21 cellular contexts compared by ENCODE assay signal in the genomic region with DNA sequence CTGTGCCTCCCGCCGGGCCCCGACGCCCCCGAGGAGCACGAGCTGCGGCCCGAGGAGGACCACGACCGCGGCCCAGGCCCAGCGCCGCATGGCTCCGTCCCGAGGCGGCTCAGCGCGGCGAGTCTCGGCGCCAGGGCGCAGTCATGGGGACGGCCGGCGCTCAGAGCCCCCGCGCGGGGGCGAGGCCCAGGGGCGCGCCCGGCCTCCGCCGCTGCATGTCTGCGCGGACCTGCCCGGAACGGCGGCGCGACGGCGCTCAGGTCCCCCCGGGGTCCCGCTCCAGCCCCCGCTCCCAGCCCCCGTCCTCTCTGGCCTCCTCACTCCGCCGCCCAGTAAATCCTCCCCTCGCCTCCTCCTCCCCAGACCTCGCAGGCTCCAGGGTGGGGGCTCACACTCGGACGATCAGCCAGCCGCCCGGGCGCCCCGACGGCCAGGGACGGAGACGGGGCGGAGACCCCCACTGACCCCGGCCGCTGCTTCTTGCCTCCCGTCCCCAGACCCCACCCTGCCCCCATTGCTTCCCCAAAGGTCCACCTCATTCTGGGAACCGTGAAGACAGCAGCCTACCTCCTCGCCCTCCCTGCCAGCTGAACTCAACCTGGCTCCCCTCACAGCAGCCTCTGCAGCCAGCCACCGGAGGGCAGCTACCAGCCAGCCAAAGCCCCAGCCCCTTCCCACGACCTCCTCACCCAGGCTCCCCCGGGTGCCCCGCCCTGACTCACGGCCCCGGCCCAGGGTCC. TPM values are rescaled to one million over a fixed set of nuclear protein-coding genes. Genes with fewer than 3 reads are reported as not detected.
DNase-seq lines count a peak whose midpoint lies in the region; ATAC-seq, FAIRE-seq and TF ChIP-seq lines count a peak whose summit lies in the region.
"Had no signal": no experiment of that assay in that cellular context is flagged by ENCODE, and none has a peak within 500 bp of the region (broad histone marks: within the 10 kb centered on the region; RNA-seq: fewer than 3 reads in every experiment).

A gene with protein sequence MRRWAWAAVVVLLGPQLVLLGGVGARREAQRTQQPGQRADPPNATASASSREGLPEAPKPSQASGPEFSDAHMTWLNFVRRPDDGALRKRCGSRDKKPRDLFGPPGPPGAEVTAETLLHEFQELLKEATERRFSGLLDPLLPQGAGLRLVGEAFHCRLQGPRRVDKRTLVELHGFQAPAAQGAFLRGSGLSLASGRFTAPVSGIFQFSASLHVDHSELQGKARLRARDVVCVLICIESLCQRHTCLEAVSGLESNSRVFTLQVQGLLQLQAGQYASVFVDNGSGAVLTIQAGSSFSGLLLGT (minus strand): TSS at position 122 of the 740 bp plus-strand sequence. CDS start 32 bp downstream, at position 90.

- CTCF ChIA-PET in GM12878 (lab: Yijun Ruan, JAX), result no interaction called here
- CTCF ChIA-PET in HepG2 (lab: Yijun Ruan, JAX; ENCODE audit: low intra/inter-chr PET ratio, low total read pairs), result no interaction called here

- no peak within 1 kb of the TSS for H3K4me3 Mint-ChIP-seq in activated naive CD8-positive, alpha-beta T cell treated with anti-CD3 and anti-CD28 coated beads, Interleukin-2, amount 50 U/mL, for 24 hours
- H3K4me3 Mint-ChIP-seq: IgD-negative memory B cell had no signal

- no peaks in the 10 kb centered on the region for H3K27me3 Mint-ChIP-seq in activated naive CD8-positive, alpha-beta T cell treated with anti-CD3 and anti-CD28 coated beads, Interleukin-2, amount 50 U/mL, for 24 hours
- H3K27me3 Mint-ChIP-seq: IgD-negative memory B cell had no signal

- H3K4me1 Mint-ChIP-seq in activated naive CD8-positive, alpha-beta T cell treated with anti-CD3 and anti-CD28 coated beads, Interleukin-2, amount 50 U/mL, for 24 hours, result peaks cover 18% of the 10 kb centered on the region

- TF ChIP-seq RAD21 in GM12878 (IDR thresholded peaks at IDR 0.05; ENCODE audit: insufficient read depth, low read depth, low read length) (no peak), HepG2 (CRISPR knock-in tag; IDR thresholded peaks at IDR 0.05) (no peak)

- TF ChIP-seq EP300 in GM12878 (IDR thresholded peaks at IDR 0.05; ENCODE audit: borderline replicate concordance in 1 of 2, control insufficient read depth in 1 of 2, low read depth in 2 of 2, low read length in 2 of 2) (no peak), HepG2 (IDR thresholded peaks at IDR 0.05; ENCODE audit: low read depth in 2 of 2, low read length in 2 of 2) (no peak), HepG2 (CRISPR knock-in tag; IDR thresholded peaks at IDR 0.05; ENCODE audit: borderline replicate concordance) (no peak)

- DNase-seq in AG08396 (ENCODE audit: low spot score), result peak; percentile 45
- DNase-seq in H7, result peak; percentile 92
- DNase-seq in GM12878 (ENCODE audit: low read depth, low spot score), result no peak
- DNase-seq in HepG2 (ENCODE audit: low spot score), result no peak
- DNase-seq in NCI-H2171 (lab: John Stamatoyannopoulos, UW), result no peak
- no peak for DNase-seq in activated naive CD8-positive, alpha-beta T cell treated with anti-CD3 and anti-CD28 coated beads, Interleukin-2, amount 50 U/mL, for 24 hours
- DNase-seq: activated CD8-positive, alpha-beta memory T cell treated with anti-CD3 and anti-CD28 coated beads for 24 hours; activated gamma-delta T cell treated with Interleukin-2 at 50 U/mL for 16 hours; brain microvascular endothelial cell; effector CD8-positive, alpha-beta T cell; mammary epithelial cell; NCI-H1048; NCI-H345; stimulated activated CD4-positive, alpha-beta T cell treated with anti-CD3 and anti-CD28 coated beads, Interleukin-4, amount 100 ng/mL, for 1 hour had no signal

- H3K36me3 ChIP-seq in H7 (replicated peaks; ENCODE audit: control insufficient read depth, insufficient read depth, low read length), result no peaks in the 10 kb centered on the region
- no peaks in the 10 kb centered on the region for H3K36me3 ChIP-seq in GM12878 (ENCODE audit: control insufficient read depth in 2 of 2, insufficient read depth in 2 of 2, low read length in 1 of 2)
- H3K36me3 ChIP-seq in HepG2 (replicated peaks in 1 of 2; ENCODE audit: control insufficient read depth in 1 of 2, insufficient read depth in 2 of 2, low read length in 2 of 2), result no peaks in the 10 kb centered on the region
- H3K36me3 ChIP-seq: brain microvascular endothelial cell, right lobe of liver had no signal

- H3K9me3 Mint-ChIP-seq in activated naive CD8-positive, alpha-beta T cell treated with anti-CD3 and anti-CD28 coated beads, Interleukin-2, amount 50 U/mL, for 24 hours, result no peaks in the 10 kb centered on the region
- H3K9me3 Mint-ChIP-seq: IgD-negative memory B cell had no signal

- H4K20me1 ChIP-seq in GM12878 (ENCODE audit: control insufficient read depth, insufficient read depth), result no peaks in the 10 kb centered on the region
- H4K20me1 ChIP-seq in HepG2 (ENCODE audit: insufficient read depth, low read length), result no peaks in the 10 kb centered on the region

- H3K4me1 ChIP-seq in GM12878 (ENCODE audit: control insufficient read depth, insufficient read depth, low read length) (peaks cover 12% of the 10 kb centered on the region), HepG2 (ENCODE audit: insufficient read depth, low read length) (peaks cover 8% of the 10 kb centered on the region)
- H3K4me1 ChIP-seq: right lobe of liver had no signal

- H3K9me3 ChIP-seq in GM12878 (replicated peaks; ENCODE audit: control insufficient read depth, insufficient read depth, low read length), result no peaks in the 10 kb centered on the region
- no peaks in the 10 kb centered on the region for H3K9me3 ChIP-seq in HepG2 (ENCODE audit: low read length)
- H3K9me3 ChIP-seq: right lobe of liver, upper lobe of left lung had no signal

- no peak within 1 kb of the TSS for H3K4me2 ChIP-seq in GM12878 (ENCODE audit: control insufficient read depth, insufficient read depth)
- H3K4me2 ChIP-seq in HepG2 (ENCODE audit: low read depth, low read length), result no peak within 1 kb of the TSS

- TF ChIP-seq POLR2A in GM12878 (IDR thresholded peaks at IDR 0.05; ENCODE audit: low read depth, low read length) (no peak), HepG2 (IDR thresholded peaks at IDR 0.05; ENCODE audit: insufficient read depth in 1 of 2, low read depth in 2 of 2, low read length in 2 of 2) (no peak)

- H3K27ac ChIP-seq in GM12878 (ENCODE audit: control insufficient read depth, insufficient read depth) (no peak within 1 kb of the TSS), HepG2 (ENCODE audit: extremely low read length, insufficient read depth, low read length) (no peak within 1 kb of the TSS)
- H3K27ac ChIP-seq: brain microvascular endothelial cell, right lobe of liver, upper lobe of left lung, VCaP had no signal

- ATAC-seq in GM12878 (no peak), HepG2 (peak; percentile 10), GM21786 (IDR thresholded peaks at IDR 0.05; ENCODE audit: unreplicated experiment) (no peak), HG02938 (IDR thresholded peaks at IDR 0.05; ENCODE audit: unreplicated experiment) (no peak)
- ATAC-seq in activated naive CD8-positive, alpha-beta T cell treated with anti-CD3 and anti-CD28 coated beads, Interleukin-2, amount 50 U/mL, for 24 hours, result no peak

- BruUV-seq in GM12878 (replicated peaks; lab: Mats Ljungman, UMichigan), result no TSS peak
- no TSS peak for BruUV-seq in HepG2 (replicated peaks; lab: Mats Ljungman, UMichigan)

- H3K36me3 Mint-ChIP-seq in activated naive CD8-positive, alpha-beta T cell treated with anti-CD3 and anti-CD28 coated beads, Interleukin-2, amount 50 U/mL, for 24 hours (ENCODE audit: low read depth), result peaks cover 2% of the 10 kb centered on the region
- H3K36me3 Mint-ChIP-seq: IgD-negative memory B cell had no signal

- TF ChIP-seq CTCF in GM12878 (IDR thresholded peaks at IDR 0.05 in 2 of 3, conservative IDR thresholded peaks at IDR 0.05 in 1 of 3; ENCODE audit: control insufficient read depth in 2 of 3, extremely low read depth in 1 of 3, insufficient read depth in 1 of 3, low read depth in 3 of 3, low read length in 3 of 3), result no peak
- TF ChIP-seq CTCF in HepG2 (CRISPR knock-in tag; IDR thresholded peaks at IDR 0.05), result no peak

- POLR2A ChIA-PET in GM12878 (lab: Charles Lee), result no interaction called here
- POLR2A ChIA-PET in HepG2 (lab: Yijun Ruan, JAX), result no interaction called here

- H3K4me3 ChIP-seq in H7 (ENCODE audit: insufficient read depth, low read depth, low read length) (no peak within 1 kb of the TSS; the same call in 1 of the 2 replicates), GM12878 (no peak within 1 kb of the TSS), HepG2 (replicated peaks in 1 of 3; ENCODE audit: insufficient read depth in 1 of 3, low read depth in 2 of 3, low read length in 3 of 3) (no peak within 1 kb of the TSS)
- H3K4me3 ChIP-seq: right lobe of liver, upper lobe of left lung had no signal

- SMC1A ChIA-PET in GM12878 (lab: Charles Lee; ENCODE audit: uncharacterized antibody, unreplicated experiment), result no interaction called here

- no peaks in the 10 kb centered on the region for H3K27me3 ChIP-seq in H7 (ENCODE audit: control insufficient read depth, insufficient read depth, low read length)
- peaks cover 1 to 5% of the 10 kb centered on the region in 2 experiments; a peak in 3 of 4 replicates for H3K27me3 ChIP-seq in GM12878 (replicated peaks in 1 of 2; ENCODE audit: control insufficient read depth in 2 of 2, insufficient read depth in 2 of 2, low read length in 1 of 2)
- H3K27me3 ChIP-seq in HepG2 (ENCODE audit: control insufficient read depth in 1 of 2, insufficient read depth in 2 of 2, low read length in 2 of 2), result no peaks in the 10 kb centered on the region
- H3K27me3 ChIP-seq: brain microvascular endothelial cell, right lobe of liver had no signal

- no peak within 1 kb of the TSS for H3K9ac ChIP-seq in GM12878 (ENCODE audit: control insufficient read depth, insufficient read depth, low read length)
- no peak within 1 kb of the TSS for H3K9ac ChIP-seq in HepG2 (ENCODE audit: insufficient read depth, low read depth, low read length)

- WGBS in GM12878 (ENCODE audit: insufficient coverage, insufficient replicate concordance, low lambda C conversion rate, missing lambda C conversion rate), result 6% methylated on average over 59 of the region's 72 CpGs
- WGBS in HepG2 (ENCODE audit: low lambda C conversion rate), result 80% methylated on average over 34 of the region's 72 CpGs

- FAIRE-seq in GM12878 (lab: Jason Lieb, UNC), result no peak
- no peak for FAIRE-seq in HepG2 (lab: Jason Lieb, UNC)
- FAIRE-seq: H54 had no signal

- H3K79me2 ChIP-seq in GM12878 (ENCODE audit: control insufficient read depth, insufficient read depth, low read length) (no peaks in the 10 kb centered on the region), HepG2 (ENCODE audit: insufficient read depth, low read length) (no peaks in the 10 kb centered on the region)

- no peak within 1 kb of the TSS for H3K27ac Mint-ChIP-seq in activated naive CD8-positive, alpha-beta T cell treated with anti-CD3 and anti-CD28 coated beads, Interleukin-2, amount 50 U/mL, for 24 hours
- H3K27ac Mint-ChIP-seq: IgD-negative memory B cell had no signal

- RAD21 ChIA-PET in GM12878 (lab: Charles Lee; ENCODE audit: unreplicated experiment), result no interaction called here

- in situ Hi-C loops in GM12878 (cut with MboI), result no loop called here
- in situ Hi-C loops in HepG2 (cut with HindIII; ENCODE audit: extremely low pct_ligation_motif_present, low pct_unique_long_range_greater_than_20kb), result no loop called here

- intact Hi-C loops in GM12878 (cut with micrococcal nuclease; ENCODE audit: unreplicated experiment), result no loop called here
- intact Hi-C loops in HepG2 (cut with micrococcal nuclease; ENCODE audit: unreplicated experiment), result no loop called here

- H2AFZ ChIP-seq in GM12878 (ENCODE audit: control insufficient read depth, low read depth, low read length), result no peak within 1 kb of the TSS
- no peak within 1 kb of the TSS for H2AFZ ChIP-seq in HepG2 (ENCODE audit: low read length)

RNA-seq across cellular contexts. Expression of the gene that starts here (rescaled TPM):
- 3.6 and 6.3 TPM in 2 replicates for total RNA-seq in H7 (2014; rRNA removed; shearing (Covaris generic))
- 1.3 and 1.4 TPM in 2 replicates for total RNA-seq in GM12878 (2013; cell fraction: nucleolus; rRNA removed)
- total RNA-seq in GM12878 (2014; rRNA removed), result 0.17 and 0.76 TPM in 2 replicates
- total RNA-seq in GM12878 (2014; rRNA removed; fragmentation: Illumina TruSeq; extraction: Trizol), result 0.37 TPM in 1 of 2 replicates, not detected in the other
- total RNA-seq in GM12878 (2021), result 0.96 and 1.0 TPM in 2 replicates
- polyA plus RNA-seq in GM12878 (2011; ENCODE audit: low read depth), result 1.9 TPM
- polyA plus RNA-seq in GM12878 (2011; rRNA removed), result not detected in 2 replicates
- polyA plus RNA-seq in GM12878 (2011; cell fraction: cytosol; rRNA removed), result 0.22 and 0.48 TPM in 2 replicates
- 4.2 and 6.9 TPM in 2 replicates for polyA plus RNA-seq in GM12878 (2011; cell fraction: nucleus; rRNA removed)
- polyA plus RNA-seq in GM12878 (2012), result 3.7 and 4.4 TPM in 2 replicates
- not detected in 2 replicates for polyA plus RNA-seq in GM12878 (2014; fragmentation: Illumina TruSeq; extraction: Trizol)
- polyA plus RNA-seq in GM12878 (2014; fragmentation: Nextera tagmentation; extraction: Ambion mirVana), result under 1 TPM in 1 of 2 experiments, not detected in 1; 0.31 TPM
- 0.50 and 0.84 TPM in 2 replicates for polyA plus RNA-seq in GM12878 (2014; rRNA removed)
- under 1 TPM in 1 of 2 experiments, not detected in 1; 0.20 TPM for polyA plus RNA-seq in GM12878 (2016; fragmentation: Nextera tagmentation; extraction: Ambion mirVana)
- polyA minus RNA-seq in GM12878 (2011; rRNA and poly(A)+ RNA removed), result 0.52 TPM in 1 of 2 replicates, not detected in the other
- polyA minus RNA-seq in GM12878 (2011; cell fraction: cytosol; rRNA and poly(A)+ RNA removed), result not detected in 2 replicates
- polyA minus RNA-seq in GM12878 (2011; cell fraction: nucleus; rRNA and poly(A)+ RNA removed), result 1.1 and 1.8 TPM in 2 replicates
- 0.29 and 0.64 TPM in 2 replicates for total RNA-seq in HepG2 (2016; rRNA removed; fragmentation: Illumina TruSeq; extraction: Trizol)
- total RNA-seq in HepG2 (2016; cell fraction: cytosol; rRNA removed; fragmentation: Illumina TruSeq; extraction: Trizol; ENCODE audit: low read depth), result 0.88 and 0.91 TPM in 2 replicates
- total RNA-seq in HepG2 (2016; cell fraction: insoluble cytoplasmic fraction; rRNA removed; fragmentation: Illumina TruSeq; extraction: Trizol), result 1.0 TPM in 1 of 2 replicates, not detected in the other
- 0.28 and 0.80 TPM in 2 replicates for total RNA-seq in HepG2 (2016; cell fraction: membrane; rRNA removed; fragmentation: Illumina TruSeq; extraction: Trizol)
- 0.87 TPM in 1 of 2 replicates, not detected in the other for total RNA-seq in HepG2 (2016; cell fraction: nucleus; rRNA removed; fragmentation: Illumina TruSeq; extraction: Trizol)
- polyA plus RNA-seq in HepG2 (2011; rRNA removed), result 0.18 and 0.29 TPM in 2 replicates
- 0.11 and 0.21 TPM in 2 replicates for polyA plus RNA-seq in HepG2 (2011; cell fraction: cytosol; rRNA removed)
- polyA plus RNA-seq in HepG2 (2011; cell fraction: nucleus; rRNA removed), result 4.1 and 5.2 TPM in 2 replicates
- polyA plus RNA-seq in HepG2 (2012), result 1.6 and 2.0 TPM in 2 replicates
- 0.28 and 0.32 TPM in 2 replicates for polyA plus RNA-seq in HepG2 (2016; cell fraction: cytosol; fragmentation: Illumina TruSeq; extraction: Trizol; ENCODE audit: low read depth)
- polyA plus RNA-seq in HepG2 (2016; cell fraction: insoluble cytoplasmic fraction; fragmentation: Illumina TruSeq; extraction: Trizol; ENCODE audit: low read depth), result not detected in 2 replicates
- polyA plus RNA-seq in HepG2 (2016; cell fraction: membrane; fragmentation: Illumina TruSeq; extraction: Trizol; ENCODE audit: low read depth), result not detected in 2 replicates
- polyA plus RNA-seq in HepG2 (2016; cell fraction: nucleus; fragmentation: Illumina TruSeq; extraction: Trizol; ENCODE audit: insufficient read depth, low read depth), result 2.7 and 4.3 TPM in 2 replicates
- 0.36 and 0.40 TPM in 2 replicates for polyA minus RNA-seq in HepG2 (2011; rRNA and poly(A)+ RNA removed; ENCODE audit: low replicate concordance)
- not detected in 2 replicates for polyA minus RNA-seq in HepG2 (2011; cell fraction: cytosol; rRNA and poly(A)+ RNA removed)
- not detected in 2 replicates for polyA minus RNA-seq in HepG2 (2011; cell fraction: nucleus; rRNA and poly(A)+ RNA removed)

Comparison
In these comparisons a context has a peak if more than half of its experiments do, and no peak if none do; other contexts are left out.
1. DNase-seq: peak in AG08396 (single experiment) and H7 (single experiment); none in GM12878 (single experiment), HepG2 (single experiment), NCI-H2171 (single experiment) and activated naive CD8-positive, alpha-beta T cell treated with anti-CD3 and anti-CD28 coated beads, Interleukin-2, amount 50 U/mL, for 24 hours (single experiment).